In the genomic region with DNA sequence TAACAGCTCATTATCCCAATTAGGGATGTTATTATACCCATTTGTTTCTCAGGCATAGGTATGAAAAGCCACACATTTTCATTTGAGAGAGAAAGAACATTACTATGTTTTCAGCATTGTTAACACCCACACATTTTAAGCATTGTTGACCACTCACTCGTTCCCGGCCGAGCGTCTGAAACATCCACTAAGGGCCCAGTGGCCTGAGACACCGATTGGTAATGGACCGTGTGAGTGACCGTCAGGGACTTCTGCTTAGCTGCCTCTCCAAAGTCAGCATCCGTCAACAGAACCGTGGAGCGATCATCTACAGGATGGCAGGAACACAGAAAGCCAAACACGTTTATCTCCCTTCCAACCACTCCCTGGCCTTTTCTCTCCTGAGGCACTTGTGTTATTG, we compare ENCODE assay signal across 14 cellular contexts.
"Had no signal": no experiment of that assay in that cellular context is flagged by ENCODE, and none has a peak within 500 bp of the region (broad histone marks: within the 10 kb centered on the region; RNA-seq: fewer than 3 reads in every experiment).

No MANE protein-coding gene starts in this region.

- DNase-seq: activated CD4-positive, CD25-positive, alpha-beta regulatory T cell treated with anti-CD3 and anti-CD28 coated beads, Interleukin-2, amount 50 U/mL, for 72 hours; activated naive CD8-positive, alpha-beta T cell treated with anti-CD3 and anti-CD28 coated beads for 36 hours; amygdala; dermis blood vessel endothelial cell; hypothalamus; kidney; mesenchymal stem cell; small intestine; stimulated activated CD4-positive, alpha-beta T cell treated with anti-CD3 and anti-CD28 coated beads, Interleukin-4, amount 100 ng/mL, for 24 hours; stimulated activated naive CD4-positive, alpha-beta T cell; T-helper 9 cell had no signal

- ATAC-seq: natural killer cell treated with Interleukin-12 subunit alpha and Interleukin-12 subunit beta and Interleukin-15 and Interleukin-18, amount 100 ng/mL, for 72 hours had no signal

- H3K9me3 ChIP-seq: breast epithelium, right atrium auricular region had no signal

- H3K4me3 ChIP-seq: breast epithelium, right atrium auricular region had no signal

- H3K27me3 ChIP-seq: breast epithelium, right atrium auricular region had no signal

- H3K36me3 ChIP-seq: breast epithelium, right atrium auricular region had no signal
